In genomic region chr16:89031715-89032659, GRCh38 we compare ENCODE assay signal across 10 cellular contexts. TPM values are rescaled to one million over a fixed set of nuclear protein-coding genes. Genes with fewer than 3 reads are reported as not detected.
DNase-seq lines count a peak whose midpoint lies in the region; ATAC-seq and TF ChIP-seq lines count a peak whose summit lies in the region.
"Had no signal": no experiment of that assay in that cellular context is flagged by ENCODE, and none has a peak within 500 bp of the region (broad histone marks: within the 10 kb centered on the region; RNA-seq: fewer than 3 reads in every experiment).

No MANE protein-coding gene starts in this region.

- H3K4me3 ChIP-seq in BLaER1 (peak overlapping the region; percentile 32; the same call in 1 of the 2 replicates), colonic mucosa (no peak overlapping the region)
- H3K4me3 ChIP-seq: SJSA1, suprapubic skin had no signal

- H3K36me3 ChIP-seq in BLaER1 (no peaks in the 10 kb centered on the region), colonic mucosa (no peaks in the 10 kb centered on the region)
- H3K36me3 ChIP-seq: SJSA1, suprapubic skin had no signal

- H3K9me3 ChIP-seq in BLaER1 = peaks cover under 1% of the 10 kb centered on the region; the same call in 1 of the 2 replicates
- H3K9me3 ChIP-seq in colonic mucosa = no peaks in the 10 kb centered on the region
- H3K9me3 ChIP-seq: suprapubic skin had no signal

- H3K27ac ChIP-seq in BLaER1 (peak overlapping the region; percentile 70), colonic mucosa (no peak overlapping the region)
- H3K27ac ChIP-seq: SJSA1, suprapubic skin had no signal

- H3K4me3 Mint-ChIP-seq in T-helper 2 cell treated with Interferon-gamma antibody and Interleukin-4, amounts not matched to agents 5 μg/mL and 100 μg/mL, for 36 hours = peak overlapping the region; percentile 71

- H3K4me1 ChIP-seq in BLaER1 (peaks cover 46% of the 10 kb centered on the region), colonic mucosa (no peaks in the 10 kb centered on the region)
- H3K4me1 ChIP-seq: SJSA1, suprapubic skin had no signal

- H3K9ac ChIP-seq in BLaER1 (peak overlapping the region; percentile 50), colonic mucosa (ENCODE audit: low read depth in 2 of 2, low read length in 2 of 2) (no peak overlapping the region)

- intact Hi-C loops in colonic mucosa (cut with DNase I) = no loop called here

- no peaks in the 10 kb centered on the region for H4K20me1 ChIP-seq in BLaER1

- H3K27me3 ChIP-seq in BLaER1 = no peaks in the 10 kb centered on the region
- H3K27me3 ChIP-seq in colonic mucosa = no peaks in the 10 kb centered on the region

- H3K36me3 Mint-ChIP-seq in T-helper 2 cell treated with Interferon-gamma antibody and Interleukin-4, amounts not matched to agents 5 μg/mL and 100 μg/mL, for 36 hours (ENCODE audit: low read depth) = peaks cover 11% of the 10 kb centered on the region

- DNase-seq in T-helper 2 cell treated with Interferon-gamma antibody and Interleukin-4, amounts not matched to agents 5 μg/mL and 100 μg/mL, for 36 hours (ENCODE audit: low spot score) = peak; percentile 62
- peak; percentile 34 for DNase-seq in colonic mucosa
- peak in 2 of 3 experiments; percentile 30 to 41 for DNase-seq in stimulated activated CD4-positive, alpha-beta T cell treated with anti-CD3 and anti-CD28 coated beads, TNF-alpha, amount 100 ng/mL, for 24 hours (ENCODE audit: low read depth in 3 of 3)
- no peak for DNase-seq in HuH-7.5 (ENCODE audit: low spot score)
- DNase-seq in H4 (ENCODE audit: low spot score) = no peak

- no peaks in the 10 kb centered on the region for H3K27me3 Mint-ChIP-seq in T-helper 2 cell treated with Interferon-gamma antibody and Interleukin-4, amounts not matched to agents 5 μg/mL and 100 μg/mL, for 36 hours (ENCODE audit: low read depth)

- peaks cover 28% of the 10 kb centered on the region for H3K4me1 Mint-ChIP-seq in T-helper 2 cell treated with Interferon-gamma antibody and Interleukin-4, amounts not matched to agents 5 μg/mL and 100 μg/mL, for 36 hours (ENCODE audit: low read depth)

- peak overlapping the region; percentile 89 for H3K4me2 ChIP-seq in BLaER1

- ATAC-seq in HG02610 (IDR thresholded peaks at IDR 0.05; ENCODE audit: unreplicated experiment) = peak; percentile 72
- no peak for ATAC-seq in HG03342 (IDR thresholded peaks at IDR 0.05; ENCODE audit: unreplicated experiment)

- TF ChIP-seq CTCF in colonic mucosa (IDR thresholded peaks at IDR 0.05) = no peak

- H3K27ac Mint-ChIP-seq in T-helper 2 cell treated with Interferon-gamma antibody and Interleukin-4, amounts not matched to agents 5 μg/mL and 100 μg/mL, for 36 hours = peak overlapping the region; percentile 85

- H3K9me3 Mint-ChIP-seq in T-helper 2 cell treated with Interferon-gamma antibody and Interleukin-4, amounts not matched to agents 5 μg/mL and 100 μg/mL, for 36 hours = peaks cover 18% of the 10 kb centered on the region

RNA-seq across cellular contexts. Expression of gene CBFA2T3, which starts 55.0 kb away (rescaled TPM):
- total RNA-seq in colonic mucosa = 10 to 100 TPM; 10.1 to 10.5 TPM
- not detected in 2 replicates for total RNA-seq in H4 (2014; rRNA removed; shearing (Covaris generic))
- total RNA-seq: SJSA1 had no signal

Comparison
In these comparisons a context has a peak if more than half of its experiments do, and no peak if none do; other contexts are left out.
1. DNase-seq: peak in T-helper 2 cell treated with Interferon-gamma antibody and Interleukin-4, amounts not matched to agents 5 μg/mL and 100 μg/mL, for 36 hours (single experiment), colonic mucosa (single experiment) and stimulated activated CD4-positive, alpha-beta T cell treated with anti-CD3 and anti-CD28 coated beads, TNF-alpha, amount 100 ng/mL, for 24 hours (2 of 3); none in HuH-7.5 (single experiment) and H4 (single experiment).
2. RNA of gene CBFA2T3, which starts 55.0 kb away (total RNA-seq): 10.1 to 10.5 TPM in colonic mucosa; not detected in H4; every median in the first group is over 10 times any median in the second.